Comparison of ENCODE assay signal across 13 cellular contexts in the genomic region with DNA sequence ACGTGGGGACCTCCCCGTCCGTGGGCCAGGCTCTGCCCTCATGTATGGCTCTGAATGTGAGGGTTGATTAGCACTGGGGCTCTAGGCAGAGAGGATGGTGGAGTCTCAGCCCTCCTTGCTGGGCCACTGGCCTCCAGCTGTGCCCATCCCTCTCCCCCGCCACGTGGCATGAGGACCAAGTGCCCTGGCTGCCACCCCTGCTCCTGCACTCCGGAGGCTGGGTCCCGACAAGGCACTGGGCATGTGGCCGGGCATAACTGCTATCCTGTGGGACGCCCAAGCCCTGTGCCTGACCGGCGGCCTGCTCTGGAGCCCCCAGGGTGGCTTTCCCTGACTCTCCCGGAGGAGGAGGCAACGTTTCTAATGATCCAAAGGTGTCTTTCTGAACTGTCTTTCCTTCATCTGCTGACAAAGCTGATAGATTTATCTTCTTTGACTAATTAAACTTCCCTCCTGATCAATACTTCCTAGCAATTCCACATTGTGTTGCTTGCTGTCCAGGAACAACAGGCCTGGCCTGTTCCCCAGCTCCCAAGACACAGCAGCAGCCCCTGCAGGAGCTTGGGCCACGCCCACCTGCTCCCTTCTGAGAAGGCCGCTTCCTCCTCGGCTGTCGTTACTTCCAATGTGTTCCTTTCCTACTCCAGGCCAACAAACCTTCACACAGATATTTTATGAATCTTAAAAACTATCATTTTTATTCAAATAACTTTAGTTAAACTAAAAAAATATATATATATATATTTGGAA.
"Had no signal": no experiment of that assay in that cellular context is flagged by ENCODE, and none has a peak within 500 bp of the region (broad histone marks: within the 10 kb centered on the region; RNA-seq: fewer than 3 reads in every experiment).

No MANE protein-coding gene starts in this region.

- H3K36me3 ChIP-seq: breast epithelium, right lobe of liver, transverse colon, vagina had no signal

- ATAC-seq: activated naive CD8-positive, alpha-beta T cell treated with anti-CD3 and anti-CD28 coated beads, Interleukin-2, amount 50 U/mL, for 24 hours; activated T-helper 17 cell treated with anti-CD3 and anti-CD28 coated beads, Interleukin-2, amount 50 U/mL, for 72 hours; stimulated activated naive CD8-positive, alpha-beta T cell treated with anti-CD3 and anti-CD28 coated beads, Interleukin-15, Interleukin-2, amounts not matched to agents 100 U/mL and 50 U/mL, for 24 hours had no signal

- H3K9me3 ChIP-seq: breast epithelium, right lobe of liver, transverse colon, vagina had no signal

- H3K27ac ChIP-seq: breast epithelium, right lobe of liver, transverse colon, vagina had no signal

- H3K4me1 ChIP-seq: breast epithelium, right lobe of liver, vagina had no signal

- H3K27me3 ChIP-seq: breast epithelium, right lobe of liver, transverse colon, vagina had no signal

- H3K4me3 ChIP-seq: breast epithelium, right lobe of liver, smooth muscle cell, transverse colon, vagina had no signal

- H3K4me2 ChIP-seq: smooth muscle cell had no signal

- DNase-seq: activated CD4-positive, alpha-beta T cell treated with anti-CD3 and anti-CD28 coated beads, Interleukin-2, amount 50 U/mL, for 48 hours; activated CD4-positive, CD25-positive, alpha-beta regulatory T cell treated with anti-CD3 and anti-CD28 coated beads, Interleukin-2, amount 50 U/mL, for 72 hours; activated naive CD4-positive, alpha-beta T cell treated with anti-CD3 and anti-CD28 coated beads for 36 hours; activated naive CD8-positive, alpha-beta T cell treated with anti-CD3 and anti-CD28 coated beads, Interleukin-2, amount 50 U/mL, for 24 hours; erythroblast; naive B cell; right lobe of liver; stimulated activated naive CD8-positive, alpha-beta T cell treated with anti-CD3 and anti-CD28 coated beads, Interleukin-15, Interleukin-2, amounts not matched to agents 100 U/mL and 50 U/mL, for 24 hours had no signal
